Comparison of ENCODE assay signal across 8 cellular contexts in the genomic region with DNA sequence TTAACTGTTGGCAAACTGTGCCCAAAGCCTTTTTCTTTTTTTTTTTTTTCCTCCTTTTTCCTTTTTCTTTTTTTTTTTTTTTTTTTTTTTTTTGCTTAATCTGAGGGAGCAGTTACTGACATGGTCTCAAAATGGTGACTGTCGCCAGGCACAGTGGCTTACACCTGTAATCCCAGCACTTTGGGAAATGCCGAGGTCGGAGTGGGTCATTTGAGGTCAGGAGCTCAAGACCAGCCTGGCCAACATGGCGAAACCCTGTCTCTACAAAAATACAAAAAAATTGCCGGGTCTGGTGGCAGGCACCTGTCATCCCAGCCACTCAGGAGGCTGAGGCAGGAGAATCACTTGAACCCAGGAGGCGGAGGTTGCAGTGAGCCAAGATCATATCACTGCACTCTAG. TPM values are rescaled to one million over a fixed set of nuclear protein-coding genes. Genes with fewer than 3 reads are reported as not detected.
DNase-seq lines count a peak whose midpoint lies in the region; ATAC-seq and TF ChIP-seq lines count a peak whose summit lies in the region.
"Not testable (repeated sequence)": the region's sequence is repeated elsewhere in the genome, so short reads cannot be mapped to it uniquely, and the experiment has no call there.

No MANE protein-coding gene starts in this region.

- ATAC-seq in GM23338: peak; percentile 35
- not testable (repeated sequence) for ATAC-seq in RWPE2 (ENCODE audit: low read depth); gastrocnemius medialis

- not testable (repeated sequence) for H3K9ac ChIP-seq in BLaER1; endodermal cell (ENCODE audit: extremely low read depth, low read length, poor library complexity, severe bottlenecking)

- not testable (repeated sequence) for H3K27ac ChIP-seq in BLaER1; RWPE2 (ENCODE audit: poor library complexity, severe bottlenecking); endodermal cell (ENCODE audit: low read depth, low read length)
- H3K27ac ChIP-seq in GM23338 (ENCODE audit: low read depth) (peak overlapping the region; percentile 42; the same call in 1 of the 2 replicates), gastrocnemius medialis (peak overlapping the region; percentile 69 to 85 (median 82))

- H3K4me3 Mint-ChIP-seq in GM23338; activated CD4-positive, alpha-beta memory T cell treated with anti-CD3 and anti-CD28 coated beads, Interleukin-2, amount 10 ng/mL, durations not matched to agents 7 days and 5 days; chondrocyte (ENCODE audit: unreplicated experiment): not testable (repeated sequence)
- H3K4me3 Mint-ChIP-seq in endodermal cell (peak overlapping the region; percentile 2), neural crest cell (peak overlapping the region; percentile 14)

- DNase-seq in GM23338 (ENCODE audit: low spot score); activated CD4-positive, alpha-beta memory T cell treated with anti-CD3 and anti-CD28 coated beads, Interleukin-2, amount 10 ng/mL, durations not matched to agents 7 days and 5 days; chondrocyte (ENCODE audit: low spot score); endodermal cell; neural crest cell (ENCODE audit: low read depth, low spot score); gastrocnemius medialis: not testable (repeated sequence)
- DNase-seq in RWPE2 (ENCODE audit: low spot score): peak; percentile 56

- H3K9me3 ChIP-seq in BLaER1; RWPE2 (ENCODE audit: severe bottlenecking); endodermal cell (ENCODE audit: control insufficient read depth, low read length); gastrocnemius medialis: not testable (repeated sequence)

- H3K27me3 ChIP-seq in BLaER1; GM23338 (ENCODE audit: insufficient read depth); RWPE2 (ENCODE audit: insufficient read depth, poor library complexity, severe bottlenecking); endodermal cell (ENCODE audit: control insufficient read depth, insufficient read depth, low read length, poor library complexity, severe bottlenecking); gastrocnemius medialis: not testable (repeated sequence)

- intact Hi-C loops in gastrocnemius medialis (cut with DNase I; ENCODE audit: low total_unique reads): loop anchor here (2.0 to 10.0 kb wide), 2 partner anchors 88 to 282 kb away; no protein-coding TSS in a partner anchor

- H3K36me3 ChIP-seq in BLaER1 (peaks cover 55% of the 10 kb centered on the region), RWPE2 (ENCODE audit: low read depth) (peaks cover 64% of the 10 kb centered on the region)
- not testable (repeated sequence) for H3K36me3 ChIP-seq in GM23338 (ENCODE audit: insufficient read depth); endodermal cell (ENCODE audit: control insufficient read depth, insufficient read depth, low read length); gastrocnemius medialis

- not testable (repeated sequence) for TF ChIP-seq POLR2A in gastrocnemius medialis (IDR thresholded peaks at IDR 0.05)

- not testable (repeated sequence) for H3F3A ChIP-seq in GM23338 (replicated peaks; ENCODE audit: low read depth)

- TF ChIP-seq CTCF in GM23338 (conservative IDR thresholded peaks at IDR 0.05; ENCODE audit: low read depth in 2 of 2); RWPE2 (IDR thresholded peaks at IDR 0.05; ENCODE audit: poor library complexity, severe bottlenecking); chondrocyte (IDR thresholded peaks at IDR 0.05); endodermal cell (conservative IDR thresholded peaks at IDR 0.05); neural crest cell (conservative IDR thresholded peaks at IDR 0.05); gastrocnemius medialis (IDR thresholded peaks at IDR 0.05 in 4 of 5, conservative IDR thresholded peaks at IDR 0.05 in 1 of 5): not testable (repeated sequence)

- 94 to 100% methylated on average over 5 to 6 of the region's 6 CpGs for WGBS in endodermal cell (ENCODE audit: insufficient coverage in 1 of 2, insufficient read length in 1 of 2), 2 experiments

- not testable (repeated sequence) for H2AFZ ChIP-seq in GM23338

- not testable (repeated sequence) for H3K27me3 Mint-ChIP-seq in GM23338 (ENCODE audit: insufficient read depth, low read depth, poor library complexity); activated CD4-positive, alpha-beta memory T cell treated with anti-CD3 and anti-CD28 coated beads, Interleukin-2, amount 10 ng/mL, durations not matched to agents 7 days and 5 days; chondrocyte (ENCODE audit: low read depth); endodermal cell (ENCODE audit: insufficient read depth); neural crest cell (ENCODE audit: low read depth)

- H4K20me1 ChIP-seq in BLaER1 (peaks cover 74% of the 10 kb centered on the region), GM23338 (replicated peaks; ENCODE audit: insufficient read depth) (peaks cover 52% of the 10 kb centered on the region)

- POLR2A ChIA-PET in activated CD4-positive, alpha-beta memory T cell treated with anti-CD3 and anti-CD28 coated beads, Interleukin-2, amount 10 ng/mL, durations not matched to agents 7 days and 5 days (lab: Charles Lee): not testable (repeated sequence)

- H3K9me3 Mint-ChIP-seq in GM23338; activated CD4-positive, alpha-beta memory T cell treated with anti-CD3 and anti-CD28 coated beads, Interleukin-2, amount 10 ng/mL, durations not matched to agents 7 days and 5 days; chondrocyte (ENCODE audit: low read depth); neural crest cell: not testable (repeated sequence)
- H3K9me3 Mint-ChIP-seq in endodermal cell: peaks cover 10% of the 10 kb centered on the region

- H3K4me2 ChIP-seq in BLaER1: 0 out of 2 replicates have a peak overlapping the region, but pooled peaks have one; percentile 7
- H3K4me2 ChIP-seq in GM23338: not testable (repeated sequence)

- not testable (repeated sequence) for H3K4me3 ChIP-seq in BLaER1; GM23338; RWPE2 (ENCODE audit: severe bottlenecking); endodermal cell (ENCODE audit: low read length); gastrocnemius medialis

- not testable (repeated sequence) for H3K9me2 ChIP-seq in GM23338 (ENCODE audit: insufficient read depth)

- not testable (repeated sequence) for H3K4me1 Mint-ChIP-seq in GM23338
- peaks cover 31% of the 10 kb centered on the region for H3K4me1 Mint-ChIP-seq in activated CD4-positive, alpha-beta memory T cell treated with anti-CD3 and anti-CD28 coated beads, Interleukin-2, amount 10 ng/mL, durations not matched to agents 7 days and 5 days
- H3K4me1 Mint-ChIP-seq in chondrocyte (ENCODE audit: low read depth): peaks cover 38% of the 10 kb centered on the region
- H3K4me1 Mint-ChIP-seq in endodermal cell: peaks cover 35% of the 10 kb centered on the region
- peaks cover 18% of the 10 kb centered on the region for H3K4me1 Mint-ChIP-seq in neural crest cell

- in situ Hi-C loops in gastrocnemius medialis (cut with MboI; ENCODE audit: low sequenced_read_pairs in 4 of 4): loop anchor here in 1 of 4 donors (10.0 to 25.0 kb wide), 2 partner anchors 88 to 579 kb away; a partner anchor contains a TSS

- H3K4me1 ChIP-seq in BLaER1: peaks cover 34% of the 10 kb centered on the region; the same call in 1 of the 2 replicates
- H3K4me1 ChIP-seq in GM23338 (ENCODE audit: insufficient read depth): peaks cover 11% of the 10 kb centered on the region
- not testable (repeated sequence) for H3K4me1 ChIP-seq in RWPE2 (ENCODE audit: insufficient read depth, poor library complexity, severe bottlenecking); endodermal cell (ENCODE audit: control insufficient read depth, insufficient read depth, low read length)
- peaks cover 34 to 47% of the 10 kb centered on the region in 2 donors for H3K4me1 ChIP-seq in gastrocnemius medialis

- H3K27ac Mint-ChIP-seq in GM23338; endodermal cell; neural crest cell (ENCODE audit: unreplicated experiment): not testable (repeated sequence)
- H3K27ac Mint-ChIP-seq in activated CD4-positive, alpha-beta memory T cell treated with anti-CD3 and anti-CD28 coated beads, Interleukin-2, amount 10 ng/mL, durations not matched to agents 7 days and 5 days: peak overlapping the region; percentile 26
- peak overlapping the region; percentile 49 for H3K27ac Mint-ChIP-seq in chondrocyte (ENCODE audit: unreplicated experiment)

- CTCF ChIA-PET in activated CD4-positive, alpha-beta memory T cell treated with anti-CD3 and anti-CD28 coated beads, Interleukin-2, amount 10 ng/mL, durations not matched to agents 7 days and 5 days (lab: Charles Lee): interaction anchor here (0.6 to 1.3 kb wide), 5 partner anchors 11 to 1270 kb away, joined by 3 to 6 read pairs (median 3); no protein-coding TSS in a partner anchor

- not testable (repeated sequence) for H3K36me3 Mint-ChIP-seq in GM23338 (ENCODE audit: low read depth); chondrocyte (ENCODE audit: low read depth); neural crest cell (ENCODE audit: low read depth)
- peaks cover 18% of the 10 kb centered on the region for H3K36me3 Mint-ChIP-seq in activated CD4-positive, alpha-beta memory T cell treated with anti-CD3 and anti-CD28 coated beads, Interleukin-2, amount 10 ng/mL, durations not matched to agents 7 days and 5 days (ENCODE audit: low read depth)
- H3K36me3 Mint-ChIP-seq in endodermal cell (ENCODE audit: low read depth): peaks cover 19% of the 10 kb centered on the region

- H3K79me2 ChIP-seq in GM23338 (replicated peaks; ENCODE audit: insufficient read depth): peaks cover 94% of the 10 kb centered on the region

RNA-seq across cellular contexts. Expression of a gene that starts 7.3 kb away (rescaled TPM):
- total RNA-seq in GM23338 (2014; rRNA removed; shearing (Covaris generic)): 47.5 and 52.6 TPM in 2 replicates
- 20.3 and 20.4 TPM in 2 replicates for polyA plus RNA-seq in GM23338 (2016; fragmentation: Nextera tagmentation; extraction: Ambion mirVana)
- total RNA-seq in activated CD4-positive, alpha-beta memory T cell treated with anti-CD3 and anti-CD28 coated beads, Interleukin-2, amount 10 ng/mL, durations not matched to agents 7 days and 5 days: 10 to 100 TPM; 37.6 to 38.6 TPM
- total RNA-seq in chondrocyte: 64.8 to 87.9 TPM (median 83.7 TPM) in 3 replicates
- 10 to 100 TPM; 77.2 to 84.8 TPM for total RNA-seq in endodermal cell
- polyA plus RNA-seq in endodermal cell (2013, experiment 1 of 2): 46.0 TPM
- polyA plus RNA-seq in endodermal cell (2013, experiment 2 of 2): 44.3 TPM
- total RNA-seq in neural crest cell: 76.7 and 76.8 TPM in 2 replicates
- total RNA-seq in gastrocnemius medialis: 10 to 100 TPM; 18.0 to 22.9 (median 21.0) TPM
